Comparison of ENCODE assay signal across 1 cellular context in the genomic region with DNA sequence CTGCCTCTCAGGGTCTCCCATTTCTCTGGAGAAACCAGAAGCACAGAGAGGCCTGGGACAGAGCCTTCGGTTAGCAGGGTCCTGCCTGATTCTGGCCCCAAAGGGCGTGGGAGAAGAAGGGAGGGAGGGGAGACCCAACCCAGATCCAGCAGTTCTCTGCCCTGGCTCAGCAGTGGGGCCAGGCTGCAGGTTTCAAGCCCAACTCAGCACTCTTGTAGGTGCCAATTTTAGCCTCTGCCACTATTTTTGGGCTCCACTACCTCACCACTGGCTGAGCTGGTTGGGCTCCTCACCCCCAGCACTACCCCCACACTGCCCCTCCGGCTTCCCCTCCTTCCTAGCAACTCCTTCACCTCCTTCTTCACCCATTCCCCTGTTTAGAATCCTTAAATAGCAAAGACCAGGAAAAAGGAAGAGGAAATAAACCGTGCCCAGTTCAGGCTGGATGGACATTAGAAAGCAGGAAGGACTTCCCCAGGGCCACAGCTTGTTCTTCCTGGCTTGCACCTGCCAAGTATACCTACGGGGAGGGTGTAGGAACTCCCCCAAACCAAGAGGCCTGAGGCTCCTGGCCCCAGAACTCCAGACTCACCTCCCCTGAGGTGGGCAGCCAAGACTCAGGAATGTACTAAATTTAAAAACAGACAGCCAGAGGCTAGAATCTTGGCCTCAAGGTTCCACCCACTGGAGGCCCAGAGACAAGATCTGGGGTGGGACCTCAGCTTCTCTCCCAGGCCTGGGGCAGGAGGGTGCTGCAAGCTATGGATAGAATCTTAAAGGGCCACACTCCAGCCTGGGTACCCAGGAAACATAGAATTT.
TF ChIP-seq lines count a peak whose summit lies in the region.

No MANE protein-coding gene starts in this region.

TF ChIP-seq in IMR-90, 13 proteins besides CTCF, POLR2A, EP300 and RAD21 (continued from another document):
- TF ChIP-seq SMC3 (IDR thresholded peaks at IDR 0.05; ENCODE audit: low read depth, low read length): no peak
- TF ChIP-seq CHD1 (IDR thresholded peaks at IDR 0.05; ENCODE audit: low read depth, low read length): no peak
- TF ChIP-seq, protein P1, sequence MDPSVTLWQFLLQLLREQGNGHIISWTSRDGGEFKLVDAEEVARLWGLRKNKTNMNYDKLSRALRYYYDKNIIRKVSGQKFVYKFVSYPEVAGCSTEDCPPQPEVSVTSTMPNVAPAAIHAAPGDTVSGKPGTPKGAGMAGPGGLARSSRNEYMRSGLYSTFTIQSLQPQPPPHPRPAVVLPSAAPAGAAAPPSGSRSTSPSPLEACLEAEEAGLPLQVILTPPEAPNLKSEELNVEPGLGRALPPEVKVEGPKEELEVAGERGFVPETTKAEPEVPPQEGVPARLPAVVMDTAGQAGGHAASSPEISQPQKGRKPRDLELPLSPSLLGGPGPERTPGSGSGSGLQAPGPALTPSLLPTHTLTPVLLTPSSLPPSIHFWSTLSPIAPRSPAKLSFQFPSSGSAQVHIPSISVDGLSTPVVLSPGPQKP (IDR thresholded peaks at IDR 0.05; ENCODE audit: borderline replicate concordance, low read depth, low read length): no peak
TF ChIP-seq in IMR-90: peak in this region for 0.
